18 cellular contexts compared by ENCODE assay signal in genomic region chr6:152180601-152181000, GRCh38.
A peak's percentile ranks its signal among the peaks of the same experiment; 100 is the strongest.
DNase-seq lines count a peak whose midpoint lies in the region; ATAC-seq and TF ChIP-seq lines count a peak whose summit lies in the region.
"Had no signal": no experiment of that assay in that cellular context is flagged by ENCODE, and none has a peak within 500 bp of the region (broad histone marks: within the 10 kb centered on the region; RNA-seq: fewer than 3 reads in every experiment).

No MANE protein-coding gene starts in this region.

- no peaks in the 10 kb centered on the region for H3K9me3 ChIP-seq in CD4-positive, alpha-beta memory T cell (ENCODE audit: control insufficient read depth in 1 of 2, low read length in 2 of 2)
- H3K9me3 ChIP-seq in T-helper 17 cell (ENCODE audit: control insufficient read depth, low read length, poor library complexity, severe bottlenecking) = no peaks in the 10 kb centered on the region
- H3K9me3 ChIP-seq in naive thymus-derived CD4-positive, alpha-beta T cell (ENCODE audit: control insufficient read depth in 2 of 3, low read length in 3 of 3) = no peaks in the 10 kb centered on the region
- H3K9me3 ChIP-seq in tibial nerve = no peaks in the 10 kb centered on the region

- H3K27ac Mint-ChIP-seq in activated naive CD4-positive, alpha-beta T cell treated with anti-CD3 and anti-CD28 coated beads, Interleukin-2, amount 50 U/mL, for 24 hours = peak overlapping the region; percentile 13
- H3K27ac Mint-ChIP-seq in activated naive CD4-positive, alpha-beta T cell treated with anti-CD3 and anti-CD28 coated beads for 36 hours = no peak overlapping the region
- H3K27ac Mint-ChIP-seq in CD4-positive, alpha-beta memory T cell = peak overlapping the region in 6 of 7 donors; percentile 13 to 86 (median 68)
- peak overlapping the region; percentile 98 for H3K27ac Mint-ChIP-seq in T-helper 17 cell
- peak overlapping the region in 7 of 9 donors; percentile 9 to 100 (median 64) for H3K27ac Mint-ChIP-seq in naive thymus-derived CD4-positive, alpha-beta T cell

- no peak for TF ChIP-seq POLR2A in tibial nerve (IDR thresholded peaks at IDR 0.05)

- H3K27me3 ChIP-seq in CD4-positive, alpha-beta memory T cell (ENCODE audit: insufficient read depth, low read length) = no peaks in the 10 kb centered on the region
- no peaks in the 10 kb centered on the region for H3K27me3 ChIP-seq in naive thymus-derived CD4-positive, alpha-beta T cell (ENCODE audit: control insufficient read depth in 2 of 2, insufficient read depth in 2 of 2, low read length in 2 of 2)
- no peaks in the 10 kb centered on the region for H3K27me3 ChIP-seq in tibial nerve

- H3K4me1 ChIP-seq in CD4-positive, alpha-beta memory T cell (ENCODE audit: insufficient read depth, low read length) = peaks cover 38% of the 10 kb centered on the region
- H3K4me1 ChIP-seq in naive thymus-derived CD4-positive, alpha-beta T cell (ENCODE audit: control insufficient read depth in 2 of 2, insufficient read depth in 2 of 2, low read length in 2 of 2) = peaks cover 19 to 32% of the 10 kb centered on the region in 2 donors
- no peaks in the 10 kb centered on the region for H3K4me1 ChIP-seq in tibial nerve

- H3K4me3 ChIP-seq in CD4-positive, alpha-beta memory T cell (ENCODE audit: low read length in 2 of 2) = no peak overlapping the region
- H3K4me3 ChIP-seq in naive thymus-derived CD4-positive, alpha-beta T cell (ENCODE audit: low read length) = no peak overlapping the region
- no peak overlapping the region for H3K4me3 ChIP-seq in tibial nerve
- H3K4me3 ChIP-seq: PC-9 had no signal

- POLR2A ChIA-PET in CD4-positive, alpha-beta memory T cell (lab: Charles Lee; ENCODE audit: partially characterized antibody) = interaction anchor here (0.6 kb wide), 1 partner anchor 41 kb away, joined by 5 read pairs; no protein-coding TSS in a partner anchor
- POLR2A ChIA-PET in naive thymus-derived CD4-positive, alpha-beta T cell (lab: Charles Lee) = no interaction called here

- intact Hi-C loops in activated naive CD4-positive, alpha-beta T cell treated with anti-CD3 and anti-CD28 coated beads for 36 hours (cut with micrococcal nuclease) = loop anchor here (5.0 kb wide), 1 partner anchor 822 kb away; the partner anchor contains the start of gene MTRF1L
- intact Hi-C loops in CD4-positive, alpha-beta memory T cell (cut with micrococcal nuclease) = no loop called here
- intact Hi-C loops in naive thymus-derived CD4-positive, alpha-beta T cell (cut with micrococcal nuclease) = loop anchor here in 1 of 2 donors (10.0 kb wide), 3 partner anchors 726 to 794 kb away; partner anchors contain the start of genes RMND1 and ZBTB2

- H3K36me3 Mint-ChIP-seq in activated naive CD4-positive, alpha-beta T cell treated with anti-CD3 and anti-CD28 coated beads, Interleukin-2, amount 50 U/mL, for 24 hours = peaks cover 12% of the 10 kb centered on the region
- peaks cover 12% of the 10 kb centered on the region for H3K36me3 Mint-ChIP-seq in activated naive CD4-positive, alpha-beta T cell treated with anti-CD3 and anti-CD28 coated beads for 36 hours (ENCODE audit: low read depth)
- H3K36me3 Mint-ChIP-seq in CD4-positive, alpha-beta memory T cell = peaks cover 25 to 54% of the 10 kb centered on the region in 2 donors
- peaks cover 16% of the 10 kb centered on the region for H3K36me3 Mint-ChIP-seq in T-helper 17 cell (ENCODE audit: low read depth)
- peaks cover 10 to 40% (median 30%) of the 10 kb centered on the region in 5 donors for H3K36me3 Mint-ChIP-seq in naive thymus-derived CD4-positive, alpha-beta T cell

- ATAC-seq in T-helper 17 cell = no peak
- ATAC-seq in naive thymus-derived CD4-positive, alpha-beta T cell = no peak

- DNase-seq in activated naive CD4-positive, alpha-beta T cell treated with anti-CD3 and anti-CD28 coated beads for 36 hours = no peak
- no peak for DNase-seq in CD4-positive, alpha-beta memory T cell
- DNase-seq in T-helper 17 cell (no peak), GM20000 (ENCODE audit: low spot score) (no peak), LoVo (ENCODE audit: low spot score) (no peak), tibial nerve (ENCODE audit: low spot score in 2 of 2) (no peak)
- DNase-seq in naive thymus-derived CD4-positive, alpha-beta T cell = no peak
- DNase-seq: DMS153, GDM1, H7, NCI-H1417 treated with DMSO at 0.1 percent for 48 hours, NCI-H1930, NCI-H2171, NCI-H526, PC-9 had no signal

- TF ChIP-seq EP300 in tibial nerve (IDR thresholded peaks at IDR 0.05) = no peak

- no peaks in the 10 kb centered on the region for H3K27me3 Mint-ChIP-seq in activated naive CD4-positive, alpha-beta T cell treated with anti-CD3 and anti-CD28 coated beads, Interleukin-2, amount 50 U/mL, for 24 hours
- H3K27me3 Mint-ChIP-seq in activated naive CD4-positive, alpha-beta T cell treated with anti-CD3 and anti-CD28 coated beads for 36 hours (ENCODE audit: low read depth) = no peaks in the 10 kb centered on the region
- H3K27me3 Mint-ChIP-seq in CD4-positive, alpha-beta memory T cell = no peaks in the 10 kb centered on the region
- H3K27me3 Mint-ChIP-seq in T-helper 17 cell = no peaks in the 10 kb centered on the region
- H3K27me3 Mint-ChIP-seq in naive thymus-derived CD4-positive, alpha-beta T cell = no peaks in the 10 kb centered on the region

- TF ChIP-seq CTCF in GM20000 (IDR thresholded peaks at IDR 0.05; ENCODE audit: extremely low read depth, missing control alignments) (no peak), tibial nerve (IDR thresholded peaks at IDR 0.05) (no peak)

- peak overlapping the region; percentile 4 for H3K4me3 Mint-ChIP-seq in activated naive CD4-positive, alpha-beta T cell treated with anti-CD3 and anti-CD28 coated beads, Interleukin-2, amount 50 U/mL, for 24 hours
- no peak overlapping the region for H3K4me3 Mint-ChIP-seq in activated naive CD4-positive, alpha-beta T cell treated with anti-CD3 and anti-CD28 coated beads for 36 hours
- peak overlapping the region; percentile 25 to 83 (median 54) for H3K4me3 Mint-ChIP-seq in CD4-positive, alpha-beta memory T cell
- peak overlapping the region; percentile 63 for H3K4me3 Mint-ChIP-seq in T-helper 17 cell
- H3K4me3 Mint-ChIP-seq in naive thymus-derived CD4-positive, alpha-beta T cell = peak overlapping the region in 8 of 10 donors; percentile 27 to 99 (median 76)

- peaks cover 59% of the 10 kb centered on the region for H3K4me1 Mint-ChIP-seq in activated naive CD4-positive, alpha-beta T cell treated with anti-CD3 and anti-CD28 coated beads, Interleukin-2, amount 50 U/mL, for 24 hours
- H3K4me1 Mint-ChIP-seq in activated naive CD4-positive, alpha-beta T cell treated with anti-CD3 and anti-CD28 coated beads for 36 hours (ENCODE audit: low read depth) = peaks cover 37% of the 10 kb centered on the region
- H3K4me1 Mint-ChIP-seq in CD4-positive, alpha-beta memory T cell = peaks cover 31 to 62% (median 45%) of the 10 kb centered on the region in 4 donors
- H3K4me1 Mint-ChIP-seq in T-helper 17 cell = peaks cover 34% of the 10 kb centered on the region
- H3K4me1 Mint-ChIP-seq in naive thymus-derived CD4-positive, alpha-beta T cell = peaks cover 34 to 64% (median 50%) of the 10 kb centered on the region in 7 donors

- WGBS in tibial nerve, 2 donors = 95% methylated on average over 5 of the region's 5 CpGs

- CTCF ChIA-PET in activated naive CD4-positive, alpha-beta T cell treated with anti-CD3 and anti-CD28 coated beads for 36 hours (lab: Charles Lee) = no interaction called here
- CTCF ChIA-PET in CD4-positive, alpha-beta memory T cell (lab: Charles Lee; ENCODE audit: partially characterized antibody) = interaction anchor here (0.7 kb wide), 1 partner anchor 9 kb away, joined by 3 read pairs; no protein-coding TSS in a partner anchor
- CTCF ChIA-PET in naive thymus-derived CD4-positive, alpha-beta T cell (lab: Charles Lee) = interaction anchor here (0.7 kb wide), 1 partner anchor 31 kb away, joined by 4 read pairs; no protein-coding TSS in a partner anchor

- H3K36me3 ChIP-seq in CD4-positive, alpha-beta memory T cell (ENCODE audit: insufficient read depth, low read length) = peaks cover 30% of the 10 kb centered on the region
- peaks cover 13 to 31% (median 24%) of the 10 kb centered on the region in 3 experiments for H3K36me3 ChIP-seq in naive thymus-derived CD4-positive, alpha-beta T cell (ENCODE audit: control insufficient read depth in 2 of 3, insufficient read depth in 3 of 3, low read length in 3 of 3)
- peaks cover 0 to 35% (median 0%) of the 10 kb centered on the region in 3 donors for H3K36me3 ChIP-seq in tibial nerve

- no peaks in the 10 kb centered on the region for H3K9me3 Mint-ChIP-seq in activated naive CD4-positive, alpha-beta T cell treated with anti-CD3 and anti-CD28 coated beads, Interleukin-2, amount 50 U/mL, for 24 hours
- no peaks in the 10 kb centered on the region for H3K9me3 Mint-ChIP-seq in activated naive CD4-positive, alpha-beta T cell treated with anti-CD3 and anti-CD28 coated beads for 36 hours
- H3K9me3 Mint-ChIP-seq in CD4-positive, alpha-beta memory T cell = no peaks in the 10 kb centered on the region
- peaks cover 0 to 1% (median 0%) of the 10 kb centered on the region in 11 donors for H3K9me3 Mint-ChIP-seq in naive thymus-derived CD4-positive, alpha-beta T cell

- H3K27ac ChIP-seq in CD4-positive, alpha-beta memory T cell (ENCODE audit: low read depth, low read length) = no peak overlapping the region
- no peak overlapping the region for H3K27ac ChIP-seq in naive thymus-derived CD4-positive, alpha-beta T cell (ENCODE audit: low read depth, low read length)
- H3K27ac ChIP-seq in tibial nerve = no peak overlapping the region
- H3K27ac ChIP-seq: C4-2B, KMS-11, PC-9 had no signal
